In the genomic region with DNA sequence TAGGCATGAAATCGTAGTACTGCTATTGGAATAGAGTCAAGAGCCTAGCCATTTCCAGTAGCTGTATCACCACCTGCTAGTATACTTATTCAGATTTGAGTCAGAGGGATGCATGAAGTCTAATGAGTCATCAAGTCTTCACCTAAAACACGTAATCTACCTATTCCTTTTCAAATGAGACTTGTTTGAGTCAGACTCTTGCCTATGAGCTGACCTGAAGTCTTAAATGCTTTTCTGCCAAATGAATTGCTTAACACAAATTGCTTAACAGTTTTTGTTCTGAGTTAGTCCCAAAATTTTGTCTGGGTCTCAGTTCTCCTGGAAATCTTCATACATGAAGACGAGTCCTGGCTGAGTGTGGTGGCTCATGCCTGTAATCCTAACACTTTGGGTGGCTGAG, we compare ENCODE assay signal across 13 cellular contexts.
A peak's percentile ranks its signal among the peaks of the same experiment; 100 is the strongest.
DNase-seq lines count a peak whose midpoint lies in the region; ATAC-seq, FAIRE-seq and TF ChIP-seq lines count a peak whose summit lies in the region.
"Had no signal": no experiment of that assay in that cellular context is flagged by ENCODE, and none has a peak within 500 bp of the region (broad histone marks: within the 10 kb centered on the region; RNA-seq: fewer than 3 reads in every experiment).

No MANE protein-coding gene starts in this region.

- peak; percentile 59 for FAIRE-seq in RCC 7860 (lab: Jason Lieb, UNC)
- FAIRE-seq: GM12891 had no signal

- peak; percentile 97 for ATAC-seq in activated CD4-positive, alpha-beta T cell treated with anti-CD3 and anti-CD28 coated beads for 36 hours
- ATAC-seq in CD8-positive, alpha-beta T cell, result no peak

- H3K4me3 Mint-ChIP-seq in activated CD4-positive, alpha-beta T cell treated with anti-CD3 and anti-CD28 coated beads for 36 hours, result no peak overlapping the region
- H3K4me3 Mint-ChIP-seq in activated CD4-positive, alpha-beta T cell treated with anti-CD3 and anti-CD28 coated beads, Interleukin-2, amount 10 ng/mL, durations not matched to agents 7 days and 5 days, result no peak overlapping the region
- no peak overlapping the region for H3K4me3 Mint-ChIP-seq in T-helper 2 cell treated with Interferon-gamma antibody and Interleukin-4, amounts not matched to agents 5 μg/mL and 100 μg/mL, for 36 hours
- no peak overlapping the region for H3K4me3 Mint-ChIP-seq in CD8-positive, alpha-beta T cell

- no peaks in the 10 kb centered on the region for H3K27me3 ChIP-seq in skeletal muscle tissue (ENCODE audit: control insufficient read depth in 3 of 3, insufficient read depth in 3 of 3, low read length in 3 of 3)
- no peaks in the 10 kb centered on the region for H3K27me3 ChIP-seq in CD8-positive, alpha-beta T cell (ENCODE audit: insufficient read depth, low read length)
- H3K27me3 ChIP-seq: right lobe of liver, tibial artery had no signal

- peaks cover 0 to 6% (median 0%) of the 10 kb centered on the region in 3 donors for H3K4me1 ChIP-seq in skeletal muscle tissue (ENCODE audit: control insufficient read depth in 3 of 3, insufficient read depth in 3 of 3, low read length in 3 of 3)
- no peaks in the 10 kb centered on the region for H3K4me1 ChIP-seq in CD8-positive, alpha-beta T cell (ENCODE audit: insufficient read depth, low read length)
- H3K4me1 ChIP-seq: right lobe of liver had no signal

- H3K27ac ChIP-seq in skeletal muscle tissue (ENCODE audit: low read depth, low read length), result no peak overlapping the region
- no peak overlapping the region for H3K27ac ChIP-seq in CD8-positive, alpha-beta T cell (ENCODE audit: low read depth, low read length)
- H3K27ac ChIP-seq: right lobe of liver, tibial artery had no signal

- no peak overlapping the region for H3K4me3 ChIP-seq in fibroblast of pulmonary artery (replicated peaks; ENCODE audit: low read depth, low read length)
- H3K4me3 ChIP-seq in skeletal muscle tissue (ENCODE audit: low read length in 3 of 3), result no peak overlapping the region
- H3K4me3 ChIP-seq in CD8-positive, alpha-beta T cell (ENCODE audit: low read depth, low read length), result no peak overlapping the region
- H3K4me3 ChIP-seq: right lobe of liver, tibial artery had no signal

- H3K9me3 Mint-ChIP-seq in activated CD4-positive, alpha-beta T cell treated with anti-CD3 and anti-CD28 coated beads for 36 hours (ENCODE audit: low read depth), result no peaks in the 10 kb centered on the region
- no peaks in the 10 kb centered on the region for H3K9me3 Mint-ChIP-seq in activated CD4-positive, alpha-beta T cell treated with anti-CD3 and anti-CD28 coated beads, Interleukin-2, amount 10 ng/mL, durations not matched to agents 7 days and 5 days
- H3K9me3 Mint-ChIP-seq in T-helper 2 cell treated with Interferon-gamma antibody and Interleukin-4, amounts not matched to agents 5 μg/mL and 100 μg/mL, for 36 hours, result no peaks in the 10 kb centered on the region
- no peaks in the 10 kb centered on the region for H3K9me3 Mint-ChIP-seq in CD8-positive, alpha-beta T cell

- H3K9ac ChIP-seq in skeletal muscle tissue (ENCODE audit: low read depth in 1 of 3, low read length in 3 of 3), result peak overlapping the region in 2 of 3 donors; percentile 17 to 19

- POLR2A ChIA-PET in activated CD4-positive, alpha-beta T cell treated with anti-CD3 and anti-CD28 coated beads for 36 hours (lab: Charles Lee), result no interaction called here
- POLR2A ChIA-PET in activated CD4-positive, alpha-beta T cell treated with anti-CD3 and anti-CD28 coated beads, Interleukin-2, amount 10 ng/mL, durations not matched to agents 7 days and 5 days (lab: Charles Lee), result interaction anchor here (0.6 kb wide), 1 partner anchor 258 kb away, joined by 8 read pairs; no protein-coding TSS in a partner anchor
- POLR2A ChIA-PET in CD8-positive, alpha-beta T cell (lab: Charles Lee), result no interaction called here

- no peak overlapping the region for H3K27ac Mint-ChIP-seq in activated CD4-positive, alpha-beta T cell treated with anti-CD3 and anti-CD28 coated beads for 36 hours
- H3K27ac Mint-ChIP-seq in activated CD4-positive, alpha-beta T cell treated with anti-CD3 and anti-CD28 coated beads, Interleukin-2, amount 10 ng/mL, durations not matched to agents 7 days and 5 days, result no peak overlapping the region
- H3K27ac Mint-ChIP-seq in T-helper 2 cell treated with Interferon-gamma antibody and Interleukin-4, amounts not matched to agents 5 μg/mL and 100 μg/mL, for 36 hours, result no peak overlapping the region
- no peak overlapping the region for H3K27ac Mint-ChIP-seq in CD8-positive, alpha-beta T cell

- H3K9me3 ChIP-seq in skeletal muscle tissue (ENCODE audit: control insufficient read depth in 3 of 3, low read length in 3 of 3), result no peaks in the 10 kb centered on the region
- no peaks in the 10 kb centered on the region for H3K9me3 ChIP-seq in CD8-positive, alpha-beta T cell (ENCODE audit: low read length)
- H3K9me3 ChIP-seq: right lobe of liver, tibial artery had no signal

- no peaks in the 10 kb centered on the region for H3K36me3 ChIP-seq in skeletal muscle tissue (ENCODE audit: control insufficient read depth in 3 of 3, insufficient read depth in 3 of 3, low read length in 3 of 3)
- H3K36me3 ChIP-seq in CD8-positive, alpha-beta T cell (ENCODE audit: insufficient read depth, low read length), result no peaks in the 10 kb centered on the region
- H3K36me3 ChIP-seq: right lobe of liver, tibial artery had no signal

- TF ChIP-seq CTCF in fibroblast of pulmonary artery (IDR thresholded peaks at IDR 0.05; ENCODE audit: low read length, missing control alignments), result no peak
- TF ChIP-seq CTCF in CD8-positive, alpha-beta T cell (IDR thresholded peaks at IDR 0.05), result no peak

- no peaks in the 10 kb centered on the region for H3K36me3 Mint-ChIP-seq in activated CD4-positive, alpha-beta T cell treated with anti-CD3 and anti-CD28 coated beads for 36 hours (ENCODE audit: low read depth)
- no peaks in the 10 kb centered on the region for H3K36me3 Mint-ChIP-seq in activated CD4-positive, alpha-beta T cell treated with anti-CD3 and anti-CD28 coated beads, Interleukin-2, amount 10 ng/mL, durations not matched to agents 7 days and 5 days (ENCODE audit: low read depth)
- no peaks in the 10 kb centered on the region for H3K36me3 Mint-ChIP-seq in T-helper 2 cell treated with Interferon-gamma antibody and Interleukin-4, amounts not matched to agents 5 μg/mL and 100 μg/mL, for 36 hours (ENCODE audit: low read depth)
- H3K36me3 Mint-ChIP-seq in CD8-positive, alpha-beta T cell, result no peaks in the 10 kb centered on the region

- no peak for DNase-seq in activated CD4-positive, alpha-beta T cell treated with anti-CD3 and anti-CD28 coated beads for 36 hours
- no peak for DNase-seq in activated CD4-positive, alpha-beta T cell treated with anti-CD3 and anti-CD28 coated beads, Interleukin-2, amount 10 ng/mL, durations not matched to agents 7 days and 5 days
- peak; percentile 63 for DNase-seq in RCC 7860 (ENCODE audit: low spot score)
- DNase-seq in fibroblast of pulmonary artery (ENCODE audit: low read depth), result peak; percentile 44
- DNase-seq in T-helper 2 cell treated with Interferon-gamma antibody and Interleukin-4, amounts not matched to agents 5 μg/mL and 100 μg/mL, for 36 hours (ENCODE audit: low spot score), result no peak
- DNase-seq in CD8-positive, alpha-beta T cell, result no peak
- no peak for DNase-seq in anterior cingulate cortex (lab: John Stamatoyannopoulos, UW)
- DNase-seq: amniotic stem cell, DMS153, right lobe of liver had no signal

- CTCF ChIA-PET in activated CD4-positive, alpha-beta T cell treated with anti-CD3 and anti-CD28 coated beads for 36 hours (lab: Charles Lee), result interaction anchor here (0.7 kb wide), 1 partner anchor 1147 kb away, joined by 3 read pairs; no protein-coding TSS in a partner anchor
- CTCF ChIA-PET in activated CD4-positive, alpha-beta T cell treated with anti-CD3 and anti-CD28 coated beads, Interleukin-2, amount 10 ng/mL, durations not matched to agents 7 days and 5 days (lab: Charles Lee), result no interaction called here
- CTCF ChIA-PET in CD8-positive, alpha-beta T cell (lab: Charles Lee), result no interaction called here

- intact Hi-C loops in activated CD4-positive, alpha-beta T cell treated with anti-CD3 and anti-CD28 coated beads for 36 hours (cut with DNase I, micrococcal nuclease), result loop anchor here (1.0 to 10.0 kb wide), 5 partner anchors 34 to 212 kb away; a partner anchor contains a TSS
- intact Hi-C loops in CD8-positive, alpha-beta T cell (cut with DNase I, micrococcal nuclease), result no loop called here

- H3K27me3 Mint-ChIP-seq in activated CD4-positive, alpha-beta T cell treated with anti-CD3 and anti-CD28 coated beads for 36 hours, result no peaks in the 10 kb centered on the region
- no peaks in the 10 kb centered on the region for H3K27me3 Mint-ChIP-seq in activated CD4-positive, alpha-beta T cell treated with anti-CD3 and anti-CD28 coated beads, Interleukin-2, amount 10 ng/mL, durations not matched to agents 7 days and 5 days
- no peaks in the 10 kb centered on the region for H3K27me3 Mint-ChIP-seq in T-helper 2 cell treated with Interferon-gamma antibody and Interleukin-4, amounts not matched to agents 5 μg/mL and 100 μg/mL, for 36 hours (ENCODE audit: low read depth)
- no peaks in the 10 kb centered on the region for H3K27me3 Mint-ChIP-seq in CD8-positive, alpha-beta T cell (ENCODE audit: low read depth)

- H3K4me1 Mint-ChIP-seq in activated CD4-positive, alpha-beta T cell treated with anti-CD3 and anti-CD28 coated beads for 36 hours, result peaks cover 11% of the 10 kb centered on the region
- no peaks in the 10 kb centered on the region for H3K4me1 Mint-ChIP-seq in activated CD4-positive, alpha-beta T cell treated with anti-CD3 and anti-CD28 coated beads, Interleukin-2, amount 10 ng/mL, durations not matched to agents 7 days and 5 days
- H3K4me1 Mint-ChIP-seq in T-helper 2 cell treated with Interferon-gamma antibody and Interleukin-4, amounts not matched to agents 5 μg/mL and 100 μg/mL, for 36 hours (ENCODE audit: low read depth), result peaks cover 2% of the 10 kb centered on the region
- H3K4me1 Mint-ChIP-seq in CD8-positive, alpha-beta T cell (ENCODE audit: low read depth), result no peaks in the 10 kb centered on the region

Comparison
In these comparisons a context has a peak if more than half of its experiments do, and no peak if none do; other contexts are left out.
1. DNase-seq: peak in RCC 7860 (single experiment) and fibroblast of pulmonary artery (single experiment); none in activated CD4-positive, alpha-beta T cell treated with anti-CD3 and anti-CD28 coated beads for 36 hours (single experiment), activated CD4-positive, alpha-beta T cell treated with anti-CD3 and anti-CD28 coated beads, Interleukin-2, amount 10 ng/mL, durations not matched to agents 7 days and 5 days (single experiment), T-helper 2 cell treated with Interferon-gamma antibody and Interleukin-4, amounts not matched to agents 5 μg/mL and 100 μg/mL, for 36 hours (single experiment), CD8-positive, alpha-beta T cell (0 of 7) and anterior cingulate cortex (0 of 58).
2. intact Hi-C loops: an anchor here in activated CD4-positive, alpha-beta T cell treated with anti-CD3 and anti-CD28 coated beads for 36 hours (1.0 to 10.0 kb wide); none called in CD8-positive, alpha-beta T cell.